In the genomic region with DNA sequence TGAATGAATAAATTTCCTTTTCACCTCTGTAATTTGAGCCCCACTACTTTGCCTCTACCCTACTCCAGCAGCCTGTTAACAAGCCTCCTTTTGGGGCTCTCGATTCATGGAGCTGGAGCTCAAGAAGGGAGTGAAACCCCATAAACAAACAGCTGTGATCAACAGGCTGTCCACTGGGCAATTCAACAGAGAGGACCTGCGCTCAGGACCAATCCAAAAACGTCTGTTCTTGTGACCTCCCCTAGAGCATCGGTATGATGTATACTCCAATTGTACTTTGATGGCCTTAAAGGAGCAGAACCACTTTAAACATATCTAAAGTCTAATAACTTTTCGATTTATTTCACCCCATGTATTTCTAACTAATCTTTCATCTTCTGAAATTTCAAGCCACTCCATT, we compare ENCODE assay signal across 10 cellular contexts. TPM values are rescaled to one million over a fixed set of nuclear protein-coding genes. Genes with fewer than 3 reads are reported as not detected.
DNase-seq lines count a peak whose midpoint lies in the region; ATAC-seq and TF ChIP-seq lines count a peak whose summit lies in the region.
"Had no signal": no experiment of that assay in that cellular context is flagged by ENCODE, and none has a peak within 500 bp of the region (broad histone marks: within the 10 kb centered on the region; RNA-seq: fewer than 3 reads in every experiment).

No MANE protein-coding gene starts in this region.

- in situ Hi-C loops in GM13976 (cut with MboI; ENCODE audit: low sequenced_read_pairs, unreplicated experiment): no loop called here

- no CpG with 5 or more reads among the region's 5 CpGs for WGBS in neuronal stem cell (ENCODE audit: extremely low coverage in 2 of 2, insufficient read length in 2 of 2, insufficient replicate concordance in 1 of 2), 2 donors

- no peak overlapping the region for H3K4me2 ChIP-seq in neuronal stem cell (ENCODE audit: insufficient read depth, low read length, poor library complexity, severe bottlenecking)

- no peak overlapping the region for H4K91ac ChIP-seq in neuronal stem cell (ENCODE audit: low read depth, low read length, poor library complexity)

- ATAC-seq in GM19455 (IDR thresholded peaks at IDR 0.05; ENCODE audit: unreplicated experiment) (peak; percentile 13), HG03045 (IDR thresholded peaks at IDR 0.05; ENCODE audit: unreplicated experiment) (peak; percentile 21), activated B cell treated with CpG ODN at 0.5 μM for 24 hours (ENCODE audit: low read depth) (peak; percentile 11)

- H3K9me3 ChIP-seq in neuronal stem cell (replicated peaks in 1 of 2; ENCODE audit: control insufficient read depth in 2 of 2, insufficient read depth in 1 of 2, low read depth in 1 of 2, low read length in 2 of 2): peaks cover 0 to 2% of the 10 kb centered on the region in 2 donors
- H3K9me3 ChIP-seq: tibial nerve had no signal

- no peak overlapping the region for H2BK5ac ChIP-seq in neuronal stem cell (ENCODE audit: low read length)

- H2BK12ac ChIP-seq in neuronal stem cell (ENCODE audit: low read length): no peak overlapping the region

- TF ChIP-seq CTCF in activated B cell treated with CpG ODN at 0.5 μM for 24 hours (IDR thresholded peaks at IDR 0.05) (no peak), GM13976 (IDR thresholded peaks at IDR 0.05; ENCODE audit: borderline replicate concordance, control extremely low read depth, extremely low read depth, insufficient read depth, missing control alignments) (no peak)

- no peak overlapping the region for H3K4ac ChIP-seq in neuronal stem cell (ENCODE audit: low read length)

- CTCF ChIA-PET in activated B cell treated with CpG ODN at 0.5 μM for 24 hours (lab: Charles Lee): interaction anchor here (1.2 to 1.8 kb wide), 2 partner anchors 21 to 159 kb away, joined by 4 read pairs; no protein-coding TSS in a partner anchor

- H3K4me3 Mint-ChIP-seq in activated B cell treated with CpG ODN at 0.5 μM for 24 hours: peak overlapping the region; percentile 71

- peaks cover 54% of the 10 kb centered on the region for H3K4me1 Mint-ChIP-seq in activated B cell treated with CpG ODN at 0.5 μM for 24 hours

- no peak overlapping the region for H3K23ac ChIP-seq in neuronal stem cell (ENCODE audit: low read depth, low read length, poor library complexity)

- no peaks in the 10 kb centered on the region for H3K27me3 ChIP-seq in neuronal stem cell (ENCODE audit: control insufficient read depth in 3 of 3, insufficient read depth in 3 of 3, low read depth in 1 of 3, low read length in 3 of 3)
- H3K27me3 ChIP-seq: tibial nerve had no signal

- H3K27ac Mint-ChIP-seq in activated B cell treated with CpG ODN at 0.5 μM for 24 hours: peak overlapping the region; percentile 77

- DNase-seq in activated B cell treated with CpG ODN at 0.5 μM for 24 hours (no peak), neuronal stem cell (ENCODE audit: low spot score) (no peak), nucleus accumbens (lab: John Stamatoyannopoulos, UW) (no peak), hypothalamus (lab: John Stamatoyannopoulos, UW) (no peak), amniotic stem cell (lab: John Stamatoyannopoulos, UW) (no peak), GM13976 (ENCODE audit: low spot score) (no peak)
- DNase-seq: effector CD8-positive, alpha-beta T cell had no signal

- H3K4me1 ChIP-seq in neuronal stem cell (ENCODE audit: control insufficient read depth in 2 of 2, insufficient read depth in 1 of 2, low read depth in 1 of 2, low read length in 2 of 2): no peaks in the 10 kb centered on the region

- H3K27ac ChIP-seq in neuronal stem cell (replicated peaks; ENCODE audit: low read length): no peak overlapping the region

- no peaks in the 10 kb centered on the region for H3K9me3 Mint-ChIP-seq in activated B cell treated with CpG ODN at 0.5 μM for 24 hours

- H3K18ac ChIP-seq in neuronal stem cell (ENCODE audit: low read length): peak overlapping the region; percentile 6

- H3K9ac ChIP-seq in neuronal stem cell (ENCODE audit: low read depth, low read length, poor library complexity): no peak overlapping the region

- H2BK15ac ChIP-seq in neuronal stem cell (ENCODE audit: low read length): no peak overlapping the region

- no peak overlapping the region for H4K8ac ChIP-seq in neuronal stem cell (ENCODE audit: low read depth, low read length)

- intact Hi-C loops in activated B cell treated with CpG ODN at 0.5 μM for 24 hours (cut with micrococcal nuclease): no loop called here

- peaks cover 3% of the 10 kb centered on the region for H3K36me3 Mint-ChIP-seq in activated B cell treated with CpG ODN at 0.5 μM for 24 hours (ENCODE audit: low read depth)

- H3K14ac ChIP-seq in neuronal stem cell (ENCODE audit: low read length): no peak overlapping the region

- no peaks in the 10 kb centered on the region for H3K79me1 ChIP-seq in neuronal stem cell (ENCODE audit: low read depth, low read length)

- no peak overlapping the region for H3K4me3 ChIP-seq in neuronal stem cell (ENCODE audit: low read length in 2 of 2)
- H3K4me3 ChIP-seq: tibial nerve had no signal

- H3K27me3 Mint-ChIP-seq in activated B cell treated with CpG ODN at 0.5 μM for 24 hours: no peaks in the 10 kb centered on the region

- no peak overlapping the region for H2AFZ ChIP-seq in neuronal stem cell (ENCODE audit: low read length)

- H3K36me3 ChIP-seq in neuronal stem cell (replicated peaks in 1 of 2; ENCODE audit: control insufficient read depth in 2 of 2, insufficient read depth in 2 of 2, low read length in 2 of 2): no peaks in the 10 kb centered on the region
- H3K36me3 ChIP-seq: tibial nerve had no signal

- H2AK5ac ChIP-seq in neuronal stem cell (ENCODE audit: low read depth, low read length): no peak overlapping the region

- POLR2A ChIA-PET in activated B cell treated with CpG ODN at 0.5 μM for 24 hours (lab: Charles Lee): interaction anchor here (0.6 to 1.6 kb wide), 4 partner anchors 19 to 65 kb away, joined by 3 to 13 read pairs (median 4); no protein-coding TSS in a partner anchor

- no peak overlapping the region for H2BK120ac ChIP-seq in neuronal stem cell (ENCODE audit: low read depth, low read length)

RNA-seq across cellular contexts. Expression of a gene that starts 37.4 kb away (rescaled TPM):
- total RNA-seq in activated B cell treated with CpG ODN at 0.5 μM for 24 hours: 22.2 and 25.4 TPM in 2 replicates
- 1.1 TPM for polyA plus RNA-seq in neuronal stem cell (2013, experiment 1 of 2)
- 1.1 TPM for polyA plus RNA-seq in neuronal stem cell (2013, experiment 2 of 2)
